31 cellular contexts compared by ENCODE assay signal in the genomic region with DNA sequence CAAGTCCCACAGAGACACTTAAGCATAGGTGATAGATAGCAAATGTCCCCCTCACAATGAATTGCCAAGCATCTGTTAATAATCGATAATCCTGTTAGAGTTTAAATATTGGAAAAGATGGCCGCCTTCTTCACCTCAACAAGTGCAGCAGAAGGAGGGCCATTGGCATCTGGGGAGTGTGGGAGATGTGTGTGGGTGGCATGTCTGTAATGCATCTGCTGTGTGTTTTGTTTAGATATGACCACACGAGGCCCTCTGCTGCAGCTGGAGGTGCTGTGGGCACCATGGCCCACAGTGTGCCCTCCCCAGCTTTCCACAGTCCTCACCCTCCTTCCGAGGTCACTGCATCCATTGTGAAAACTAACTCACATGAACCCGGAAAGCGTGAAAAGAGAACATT. TPM values are rescaled to one million over a fixed set of nuclear protein-coding genes. Genes with fewer than 3 reads are reported as not detected.
"Had no signal": no experiment of that assay in that cellular context is flagged by ENCODE, and none has a peak within 500 bp of the region (broad histone marks: within the 10 kb centered on the region; RNA-seq: fewer than 3 reads in every experiment).

No MANE protein-coding gene starts in this region.

- H3K4me3 ChIP-seq: MG63, SJSA1 had no signal

- H3K27ac ChIP-seq: brain microvascular endothelial cell, SJSA1, WERI-Rb-1 had no signal

- H3K27ac Mint-ChIP-seq: activated CD8-positive, alpha-beta T cell treated with anti-CD3 and anti-CD28 coated beads, Interleukin-2, amount 10 ng/mL, durations not matched to agents 7 days and 5 days; activated naive CD4-positive, alpha-beta T cell treated with anti-CD3 and anti-CD28 coated beads, Interleukin-2, amount 10 ng/mL, durations not matched to agents 7 days and 5 days; activated naive CD8-positive, alpha-beta T cell treated with anti-CD3 and anti-CD28 coated beads for 36 hours; activated T-helper 2 cell treated with anti-CD3 and anti-CD28 coated beads, Interferon-gamma antibody, Interleukin-2, Interleukin-4, amounts not matched to agents 10 μg/mL and 5 μg/mL and 100 μg/mL, durations not matched to agents 14 hours and 24 hours and 36 hours; IgD-negative memory B cell; T-helper 1 cell treated with Interleukin-12 subunit alpha and Interleukin-12 subunit beta and Interleukin-4 antibody, amounts not matched to agents 30 μg/mL and 1 μg/mL, for 36 hours had no signal

- H3K4me1 ChIP-seq: SJSA1 had no signal

- H3K4me3 Mint-ChIP-seq: activated CD8-positive, alpha-beta T cell treated with anti-CD3 and anti-CD28 coated beads, Interleukin-2, amount 10 ng/mL, durations not matched to agents 7 days and 5 days; activated naive CD4-positive, alpha-beta T cell treated with anti-CD3 and anti-CD28 coated beads, Interleukin-2, amount 10 ng/mL, durations not matched to agents 7 days and 5 days; activated naive CD8-positive, alpha-beta T cell treated with anti-CD3 and anti-CD28 coated beads for 36 hours; IgD-negative memory B cell; T-helper 1 cell treated with Interleukin-12 subunit alpha and Interleukin-12 subunit beta and Interleukin-4 antibody, amounts not matched to agents 30 μg/mL and 1 μg/mL, for 36 hours had no signal

- H3K9me3 ChIP-seq: MG63, SJSA1, SK-N-SH had no signal

- H3K27me3 Mint-ChIP-seq: activated naive CD4-positive, alpha-beta T cell treated with anti-CD3 and anti-CD28 coated beads, Interleukin-2, amount 10 ng/mL, durations not matched to agents 7 days and 5 days; activated naive CD8-positive, alpha-beta T cell treated with anti-CD3 and anti-CD28 coated beads for 36 hours; IgD-negative memory B cell had no signal

- H3K27me3 ChIP-seq: brain microvascular endothelial cell, MG63, SJSA1 had no signal

- ATAC-seq: activated CD8-positive, alpha-beta T cell treated with anti-CD3 and anti-CD28 coated beads, Interleukin-2, amount 10 ng/mL, durations not matched to agents 7 days and 5 days; Panc1 had no signal

- DNase-seq: activated CD4-positive, alpha-beta T cell treated with anti-CD3 and anti-CD28 coated beads for 1 hour; activated CD4-positive, alpha-beta T cell treated with anti-CD3 and anti-CD28 coated beads for 48 hours; activated CD4-positive, CD25-positive, alpha-beta regulatory T cell; activated CD8-positive, alpha-beta T cell treated with anti-CD3 and anti-CD28 coated beads, Interleukin-2, amount 10 ng/mL, durations not matched to agents 7 days and 5 days; activated gamma-delta T cell; activated naive CD4-positive, alpha-beta T cell treated with anti-CD3 and anti-CD28 coated beads, Interleukin-2, amount 10 ng/mL, durations not matched to agents 7 days and 5 days; activated naive CD8-positive, alpha-beta T cell treated with anti-CD3 and anti-CD28 coated beads for 36 hours; amniotic stem cell; aorta; brain microvascular endothelial cell; central memory CD4-positive, alpha-beta T cell; Kasumi-1; KG1; MG63; NCI-H1048; NCI-H1105 treated with DMSO at 0.1 percent for 48 hours; NCI-H1436; NCI-H1694; NCI-H2029; NCI-H345; NCI-H524 treated with DMSO at 0.1 percent for 48 hours; RPMI8226; SHP77 treated with DMSO at 0.1 percent for 48 hours; SK-N-SH; WERI-Rb-1 had no signal

- H3K4me2 ChIP-seq: SK-N-SH had no signal

- H3K9ac ChIP-seq: SK-N-SH had no signal

RNA-seq across cellular contexts. Expression of a gene that starts 24.5 kb away (rescaled TPM):
- total RNA-seq: activated CD8-positive, alpha-beta T cell treated with anti-CD3 and anti-CD28 coated beads, Interleukin-2, amount 10 ng/mL, durations not matched to agents 7 days and 5 days; activated naive CD8-positive, alpha-beta T cell treated with anti-CD3 and anti-CD28 coated beads for 36 hours; activated T-helper 2 cell treated with anti-CD3 and anti-CD28 coated beads, Interferon-gamma antibody, Interleukin-2, Interleukin-4, amounts not matched to agents 10 μg/mL and 5 μg/mL and 100 μg/mL, durations not matched to agents 14 hours and 24 hours and 36 hours; aorta; NCI-H460; SJSA1 had no signal
- polyA plus RNA-seq: IgD-negative memory B cell, SK-N-SH had no signal
